ENCODE assay signal across 8 cellular contexts in genomic region chr14:31026395-31027096, GRCh38. TPM values are rescaled to one million over a fixed set of nuclear protein-coding genes. Genes with fewer than 3 reads are reported as not detected.
DNase-seq lines count a peak whose midpoint lies in the region; ATAC-seq, FAIRE-seq and TF ChIP-seq lines count a peak whose summit lies in the region.

No MANE protein-coding gene starts in this region.

- DNase-seq in GM12864 (ENCODE audit: low read depth) (peak; percentile 86), NCI-H1105 treated with DMSO at 0.1 percent for 48 hours (lab: John Stamatoyannopoulos, UW) (peak; percentile 94), SKM-1 treated with dmso at 0.1 percent for 144 hours (lab: John Stamatoyannopoulos, UW; ENCODE audit: unreplicated experiment) (peak; percentile 80), Right ventricle myocardium superior (peak; percentile 98), pancreas (peak; percentile 93 to 98 (median 96)), tibial artery (peak; percentile 96 to 99)
- peak; percentile 71 for DNase-seq in activated naive CD8-positive, alpha-beta T cell treated with anti-CD3 and anti-CD28 coated beads, Interleukin-2, amount 50 U/mL, for 16 hours (ENCODE audit: low read depth, low spot score)

- 0% methylated on average over 48 of the region's 48 CpGs for WGBS in pancreas, 2 donors

- H3K4me1 ChIP-seq in pancreas = peaks cover 3 to 18% (median 17%) of the 10 kb centered on the region in 3 donors
- peaks cover 0 to 27% (median 13%) of the 10 kb centered on the region in 4 donors for H3K4me1 ChIP-seq in tibial artery

- intact Hi-C loops in Right ventricle myocardium superior (cut with DNase I) = no loop called here
- intact Hi-C loops in pancreas (cut with DNase I) = no loop called here
- intact Hi-C loops in tibial artery (cut with DNase I; ENCODE audit: low total_unique reads) = no loop called here

- H3K36me3 ChIP-seq in pancreas (no peaks in the 10 kb centered on the region), tibial artery (no peaks in the 10 kb centered on the region)

- TF ChIP-seq CTCF in GM12864 (IDR thresholded peaks at IDR 0.05; ENCODE audit: low read depth, low read length, missing control alignments) = no peak
- TF ChIP-seq CTCF in pancreas (IDR thresholded peaks at IDR 0.05) = no peak
- no peak for TF ChIP-seq CTCF in tibial artery (IDR thresholded peaks at IDR 0.05)

- H3K4me3 ChIP-seq in GM12864 (ENCODE audit: low read depth, low read length) (peak overlapping the region; percentile 97), pancreas (peak overlapping the region; percentile 63 to 94 (median 86)), tibial artery (peak overlapping the region; percentile 100)

- no peaks in the 10 kb centered on the region for H3K9me3 ChIP-seq in pancreas
- H3K9me3 ChIP-seq in tibial artery = no peaks in the 10 kb centered on the region

- ATAC-seq in HG02678 (IDR thresholded peaks at IDR 0.05; ENCODE audit: unreplicated experiment) (peak; percentile 91), Right ventricle myocardium superior (ENCODE audit: poor library complexity) (peak; percentile 98), pancreas (peak; percentile 95 to 98 (median 96))

- H3K27me3 ChIP-seq in pancreas (no peaks in the 10 kb centered on the region), tibial artery (no peaks in the 10 kb centered on the region)

- H3K27ac ChIP-seq in pancreas = peak overlapping the region; percentile 83 to 98 (median 96)
- peak overlapping the region; percentile 99 to 100 for H3K27ac ChIP-seq in tibial artery

- no peak for FAIRE-seq in pancreas (lab: Jason Lieb, UNC)

RNA-seq across cellular contexts. Expression of gene STRN3, which starts 0.4 kb away (rescaled TPM):
- 45.1 TPM for total RNA-seq in Right ventricle myocardium superior
- 10 to 100 TPM in 5 of 6 donors, 1 to 10 TPM in 1; 9.7 to 21.5 (median 11.7) TPM for total RNA-seq in pancreas
- 10 to 100 TPM in 1 of 2 donors, 1 to 10 TPM in 1; 7.3 to 11.5 TPM for polyA plus RNA-seq in pancreas

RNA-seq across cellular contexts. Expression of gene AP4S1, which starts 1.1 kb away (rescaled TPM):
- total RNA-seq in Right ventricle myocardium superior = 6.7 TPM
- 1 to 10 TPM; 2.8 to 5.6 (median 3.8) TPM for total RNA-seq in pancreas
- 1 to 10 TPM; 5.0 to 5.6 TPM for polyA plus RNA-seq in pancreas

Comparison
In these comparisons a context has a peak if more than half of its experiments do, and no peak if none do; other contexts are left out.
1. Peak in every context shown above with its lines: DNase-seq, ATAC-seq, H3K4me3 ChIP-seq and H3K27ac ChIP-seq.